ENCODE assay signal across 10 cellular contexts in genomic region chr16:30009990-30010816, GRCh38. TPM values are rescaled to one million over a fixed set of nuclear protein-coding genes. Genes with fewer than 3 reads are reported as not detected.
A peak's percentile ranks its signal among the peaks of the same experiment; 100 is the strongest.
DNase-seq lines count a peak whose midpoint lies in the region; ATAC-seq and TF ChIP-seq lines count a peak whose summit lies in the region.
"Had no signal": no experiment of that assay in that cellular context is flagged by ENCODE, and none has a peak within 500 bp of the region (broad histone marks: within the 10 kb centered on the region; RNA-seq: fewer than 3 reads in every experiment).

No MANE protein-coding gene starts in this region.

- peaks cover 17% of the 10 kb centered on the region for H3K4me1 ChIP-seq in DND-41 (ENCODE audit: insufficient read depth, low read length)
- no peaks in the 10 kb centered on the region for H3K4me1 ChIP-seq in MM.1S (ENCODE audit: low read length)
- no peaks in the 10 kb centered on the region for H3K4me1 ChIP-seq in endocrine pancreas (ENCODE audit: control insufficient read depth, insufficient read depth, low read length)
- peaks cover 2% of the 10 kb centered on the region in 2 experiments for H3K4me1 ChIP-seq in trophoblast cell (ENCODE audit: control insufficient read depth in 1 of 2, insufficient read depth in 2 of 2, low read length in 2 of 2)
- peaks cover 29% of the 10 kb centered on the region for H3K4me1 ChIP-seq in body of pancreas

- H3K4me2 ChIP-seq in DND-41 (ENCODE audit: insufficient read depth, low read length) (peak overlapping the region; percentile 98), MM.1S (ENCODE audit: low read depth, low read length) (peak overlapping the region; percentile 41; the same call in 1 of the 2 replicates), trophoblast cell (ENCODE audit: low read length) (peak overlapping the region; percentile 89)

- DNase-seq in DND-41 = no peak
- DNase-seq in MM.1S = no peak
- DNase-seq in trophoblast cell = no peak
- no peak for DNase-seq in GM20000 (ENCODE audit: low spot score)
- no peak for DNase-seq in NAMALWA (ENCODE audit: low spot score)
- no peak for DNase-seq in body of pancreas
- no peak for DNase-seq in NOMO-1 (lab: John Stamatoyannopoulos, UW; ENCODE audit: unreplicated experiment in 2 of 2)

- H4K91ac ChIP-seq in trophoblast cell (ENCODE audit: low read depth, low read length) = no peak overlapping the region

- no peak overlapping the region for H3K18ac ChIP-seq in trophoblast cell (ENCODE audit: low read length)

- peak; percentile 20 for ATAC-seq in DND-41 (ENCODE audit: insufficient read depth, low read depth)
- no peak for ATAC-seq in body of pancreas

- H2AFZ ChIP-seq in DND-41 (ENCODE audit: low read depth, low read length) (peak overlapping the region; percentile 84), MM.1S (ENCODE audit: low read length) (no peak overlapping the region), trophoblast cell (ENCODE audit: insufficient read depth, low read length, poor library complexity) (no peak overlapping the region)

- H3K79me1 ChIP-seq in trophoblast cell (ENCODE audit: low read length) = no peaks in the 10 kb centered on the region

- H3K79me2 ChIP-seq in DND-41 (ENCODE audit: insufficient read depth, low read length) (no peaks in the 10 kb centered on the region), MM.1S (ENCODE audit: low read length) (no peaks in the 10 kb centered on the region), trophoblast cell (ENCODE audit: control insufficient read depth, insufficient read depth, low read length, poor library complexity) (no peaks in the 10 kb centered on the region)

- H3K4ac ChIP-seq in trophoblast cell (ENCODE audit: low read depth, low read length) = no peak overlapping the region

- H3K9ac ChIP-seq in DND-41 (ENCODE audit: low read depth, low read length) (peak overlapping the region; percentile 70), MM.1S (ENCODE audit: low read length) (no peak overlapping the region), endocrine pancreas (ENCODE audit: control insufficient read depth, insufficient read depth, low read length) (peak overlapping the region; percentile 19), trophoblast cell (ENCODE audit: low read length) (no peak overlapping the region)

- peak overlapping the region; percentile 36 to 71; a peak in 3 of 4 replicates for H3K4me3 ChIP-seq in DND-41 (ENCODE audit: low read depth in 1 of 2, low read length in 2 of 2)
- no peak overlapping the region; the same call in 1 of the 2 replicates for H3K4me3 ChIP-seq in MM.1S (ENCODE audit: low read length)
- H3K4me3 ChIP-seq in endocrine pancreas (ENCODE audit: control insufficient read depth, insufficient read depth, low read length) = no peak overlapping the region
- H3K4me3 ChIP-seq in trophoblast cell (ENCODE audit: low read depth, low read length) = no peak overlapping the region
- H3K4me3 ChIP-seq in body of pancreas = peak overlapping the region in 1 of 2 donors; percentile 17

- no peak overlapping the region for H2BK5ac ChIP-seq in trophoblast cell (ENCODE audit: low read depth, low read length, poor library complexity)

- H2BK12ac ChIP-seq in trophoblast cell (ENCODE audit: low read length) = no peak overlapping the region

- peaks cover 7% of the 10 kb centered on the region; the same call in 1 of the 2 replicates for H4K20me1 ChIP-seq in DND-41 (ENCODE audit: insufficient read depth, low read length)
- H4K20me1 ChIP-seq in MM.1S (ENCODE audit: insufficient read depth, low read length) = no peaks in the 10 kb centered on the region

- H3K36me3 ChIP-seq in DND-41 (ENCODE audit: insufficient read depth, low read length) (peaks cover 16% of the 10 kb centered on the region; the same call in 1 of the 2 replicates), MM.1S (replicated peaks; ENCODE audit: insufficient read depth, low read length) (no peaks in the 10 kb centered on the region), endocrine pancreas (ENCODE audit: control insufficient read depth, insufficient read depth, low read length) (no peaks in the 10 kb centered on the region), trophoblast cell (ENCODE audit: control insufficient read depth in 1 of 2, insufficient read depth in 2 of 2, low read length in 2 of 2) (peaks cover 7 to 9% of the 10 kb centered on the region in 2 experiments), body of pancreas (replicated peaks in 1 of 2; ENCODE audit: insufficient read depth in 1 of 2, low read depth in 2 of 2) (no peaks in the 10 kb centered on the region)

- no peak overlapping the region; the same call in 1 of the 2 replicates for H3K27ac ChIP-seq in DND-41 (ENCODE audit: low read length)
- no peak overlapping the region for H3K27ac ChIP-seq in MM.1S (ENCODE audit: low read length)
- H3K27ac ChIP-seq in trophoblast cell (ENCODE audit: low read depth, low read length) = no peak overlapping the region
- no peak overlapping the region for H3K27ac ChIP-seq in body of pancreas

- intact Hi-C loops in body of pancreas (cut with DNase I) = loop anchor here (10.0 kb wide), 2 partner anchors 105 to 305 kb away; partner anchors contain the start of gene ASPHD1

- WGBS in trophoblast cell (ENCODE audit: extremely low coverage, insufficient coverage, insufficient read length) = no CpG with 5 or more reads among the region's 31 CpGs
- 10 to 11% methylated on average over 15 to 16 of the region's 31 CpGs for WGBS in body of pancreas, 2 donors

- no peak for TF ChIP-seq POLR2A in body of pancreas (IDR thresholded peaks at IDR 0.05)

- H2AK5ac ChIP-seq in trophoblast cell (ENCODE audit: low read length) = no peak overlapping the region

- no peaks in the 10 kb centered on the region for H3K9me2 ChIP-seq in MM.1S (replicated peaks; ENCODE audit: insufficient read depth, low read length)

- TF ChIP-seq CTCF in DND-41 (IDR thresholded peaks at IDR 0.05; ENCODE audit: borderline replicate concordance, extremely low read depth, low read length, poor library complexity, severe bottlenecking) = no peak
- no peak for TF ChIP-seq CTCF in MM.1S (IDR thresholded peaks at IDR 0.05; ENCODE audit: low read length)
- no peak for TF ChIP-seq CTCF in GM20000 (IDR thresholded peaks at IDR 0.05; ENCODE audit: extremely low read depth, missing control alignments)
- no peak for TF ChIP-seq CTCF in body of pancreas (IDR thresholded peaks at IDR 0.05)

- H3K27me3 ChIP-seq in DND-41 (ENCODE audit: insufficient read depth, low read length, poor library complexity) (no peaks in the 10 kb centered on the region), MM.1S (replicated peaks; ENCODE audit: insufficient read depth, low read length) (peaks cover 55% of the 10 kb centered on the region), endocrine pancreas (ENCODE audit: control insufficient read depth, insufficient read depth, low read length) (peaks cover 3% of the 10 kb centered on the region), trophoblast cell (ENCODE audit: insufficient read depth, low read length) (peaks cover 21% of the 10 kb centered on the region), body of pancreas (peaks cover 3 to 20% of the 10 kb centered on the region in 2 donors)

- H4K8ac ChIP-seq in trophoblast cell (ENCODE audit: low read depth, low read length) = no peak overlapping the region

- no peak overlapping the region for H3K23ac ChIP-seq in trophoblast cell (ENCODE audit: low read length)

- H4K12ac ChIP-seq in trophoblast cell (ENCODE audit: low read depth, low read length) = no peak overlapping the region

- H3F3A ChIP-seq in MM.1S (ENCODE audit: insufficient read depth, low read length) = no peaks in the 10 kb centered on the region

- no peak overlapping the region for H2BK120ac ChIP-seq in trophoblast cell (ENCODE audit: insufficient read depth, low read length, poor library complexity)

- H3K14ac ChIP-seq in trophoblast cell (ENCODE audit: low read length) = no peak overlapping the region

- H3K9me3 ChIP-seq in DND-41 (ENCODE audit: insufficient read depth, low read length, severe bottlenecking) (no peaks in the 10 kb centered on the region), MM.1S (replicated peaks; ENCODE audit: insufficient read depth, low read length) (no peaks in the 10 kb centered on the region), endocrine pancreas (ENCODE audit: control insufficient read depth, low read length) (no peaks in the 10 kb centered on the region), trophoblast cell (ENCODE audit: insufficient read depth, low read depth, low read length) (peaks cover 5% of the 10 kb centered on the region), body of pancreas (no peaks in the 10 kb centered on the region)

RNA-seq across cellular contexts. Expression of gene DOC2A, which starts 0.6 kb away (rescaled TPM):
- 0.57 and 0.79 TPM in 2 replicates for polyA plus RNA-seq in trophoblast cell (2013)
- total RNA-seq in body of pancreas = under 1 TPM in 1 of 2 donors, not detected in 1; 0.78 TPM
- total RNA-seq: T-helper 1 cell treated with Interleukin-12 subunit alpha and Interleukin-12 subunit beta and Interleukin-4 antibody, amounts not matched to agents 30 ng/mL and 1 ng/mL, for 36 hours had no signal

RNA-seq across cellular contexts. Expression of gene C16orf92, which starts 12.8 kb away (rescaled TPM):
- not detected in 2 replicates for polyA plus RNA-seq in trophoblast cell (2013)
- total RNA-seq in body of pancreas = not detected
- total RNA-seq: skeletal muscle tissue; T-helper 1 cell treated with Interleukin-12 subunit alpha and Interleukin-12 subunit beta and Interleukin-4 antibody, amounts not matched to agents 30 ng/mL and 1 ng/mL, for 36 hours had no signal

RNA-seq across cellular contexts. Expression of gene INO80E, which starts 14.2 kb away (rescaled TPM):
- polyA plus RNA-seq in trophoblast cell (2013) = 47.0 and 48.1 TPM in 2 replicates
- 10 to 100 TPM; 28.3 to 54.5 TPM for total RNA-seq in body of pancreas

RNA-seq across cellular contexts. Expression of gene HIRIP3, which starts 14.8 kb away (rescaled TPM):
- 8.1 and 9.7 TPM in 2 replicates for polyA plus RNA-seq in trophoblast cell (2013)
- 10 to 100 TPM; 11.2 to 17.1 TPM for total RNA-seq in body of pancreas

RNA-seq across cellular contexts. Expression of gene TLCD3B, which starts 20.9 kb away (rescaled TPM):
- polyA plus RNA-seq in trophoblast cell (2013) = 0.07 and 0.10 TPM in 2 replicates
- not detected for total RNA-seq in body of pancreas

Comparison
In these comparisons a context has a peak if more than half of its experiments do, and no peak if none do; other contexts are left out.
1. H3K4me2 ChIP-seq: peak in every context shown above with its lines; median percentile 98 in DND-41; 89 in trophoblast cell; 41 in MM.1S.
2. H3K4me3 ChIP-seq: peak in DND-41 (2 of 2); none in MM.1S (single experiment), endocrine pancreas (single experiment) and trophoblast cell (single experiment).
3. H3K9ac ChIP-seq: peak in DND-41 (single experiment) and endocrine pancreas (single experiment); none in MM.1S (single experiment) and trophoblast cell (single experiment).